ENCODE assay signal across 19 cellular contexts in the genomic region with DNA sequence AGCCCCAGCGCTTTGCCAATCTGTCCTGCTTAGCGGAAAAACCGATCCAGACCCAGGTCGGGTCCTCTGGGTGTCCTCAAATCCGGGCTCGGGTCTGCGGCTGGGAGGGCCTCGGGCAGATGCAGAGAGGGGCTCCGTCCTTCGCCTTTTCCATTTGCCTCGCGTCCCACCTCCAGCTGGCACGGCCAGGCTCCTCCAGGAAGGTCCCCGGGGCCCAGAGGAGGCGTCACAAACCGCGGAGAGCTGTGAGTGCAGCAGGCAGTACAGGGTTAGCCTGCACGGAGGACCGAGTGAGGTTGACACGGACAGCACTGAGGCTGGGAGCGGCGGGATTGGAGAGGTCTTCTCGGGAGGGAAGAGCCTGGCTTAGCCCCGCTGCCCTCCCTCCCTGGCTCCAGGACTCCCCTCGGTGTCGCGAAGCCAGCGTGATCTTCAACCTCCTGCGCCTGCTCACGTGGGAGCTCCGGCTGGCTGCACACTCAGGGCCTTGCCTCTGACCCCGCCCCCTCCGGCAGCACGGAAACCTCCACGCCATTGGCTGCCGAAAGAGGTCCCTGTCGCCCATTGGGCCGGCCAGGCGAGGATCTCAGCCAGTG. TPM values are rescaled to one million over a fixed set of nuclear protein-coding genes. Genes with fewer than 3 reads are reported as not detected.
DNase-seq lines count a peak whose midpoint lies in the region; ATAC-seq and TF ChIP-seq lines count a peak whose summit lies in the region.
"Had no signal": no experiment of that assay in that cellular context is flagged by ENCODE, and none has a peak within 500 bp of the region (broad histone marks: within the 10 kb centered on the region; RNA-seq: fewer than 3 reads in every experiment).

No MANE protein-coding gene starts in this region.

- no peak overlapping the region for H3K9ac ChIP-seq in HCT116 (ENCODE audit: low read length)

- no peak overlapping the region for H3K4me2 ChIP-seq in HCT116 (ENCODE audit: low read length)

- H2AFZ ChIP-seq in HCT116 (ENCODE audit: low read depth, low read length, poor library complexity, severe bottlenecking), result no peak overlapping the region

- RAD21 ChIA-PET in HCT116 (lab: Charles Lee; ENCODE audit: low non-redundant PET in 1 of 2, low total read pairs in 2 of 2, uncharacterized antibody in 2 of 2, unreplicated experiment in 2 of 2), result no interaction called here

- DNase-seq in cardiac septum (ENCODE audit: low spot score), result peak; percentile 26
- no peak for DNase-seq in left ventricle myocardium inferior
- DNase-seq in HCT116 (ENCODE audit: low read depth, low spot score), result no peak
- DNase-seq in ecto neural progenitor cell (ENCODE audit: low spot score), result peak; percentile 53
- peak; percentile 51 for DNase-seq in sciatic nerve (ENCODE audit: low spot score)
- no peak for DNase-seq in epidermal melanocyte (ENCODE audit: insufficient read length, low spot score)
- DNase-seq in T1000 (lab: John Stamatoyannopoulos, UW), result no peak
- DNase-seq in coronary artery (ENCODE audit: low spot score), result no peak
- DNase-seq: activated CD4-positive, alpha-beta T cell treated with anti-CD3 and anti-CD28 coated beads, Interleukin-2, amount 50 U/mL, for 4 hours; activated gamma-delta T cell; CD4-positive, CD25-positive, alpha-beta regulatory T cell; gastrocnemius medialis; GDM1; GOT3; left colon had no signal

- peaks cover 87% of the 10 kb centered on the region for H3K27me3 ChIP-seq in left ventricle myocardium inferior (ENCODE audit: low read depth)
- H3K27me3 ChIP-seq in HCT116 (ENCODE audit: insufficient read depth, low read length), result no peaks in the 10 kb centered on the region

- no peaks in the 10 kb centered on the region for H3K36me3 ChIP-seq in left ventricle myocardium inferior
- H3K36me3 ChIP-seq in HCT116 (ENCODE audit: control insufficient read depth in 1 of 2, insufficient read depth in 2 of 2, low read length in 2 of 2), result no peaks in the 10 kb centered on the region
- H3K36me3 ChIP-seq: gastrocnemius medialis had no signal

- no peak for TF ChIP-seq POLR2A in HCT116 (IDR thresholded peaks at IDR 0.05; ENCODE audit: borderline replicate concordance, extremely low read depth, insufficient read depth, insufficient read length)

- BruUV-seq in HCT116 (replicated peaks; lab: Mats Ljungman, UMichigan), result no TSS peak

- H3K27ac ChIP-seq in left ventricle myocardium inferior (replicated peaks) (no peak overlapping the region), HCT116 (ENCODE audit: low read depth, low read length) (no peak overlapping the region), coronary artery (no peak overlapping the region)
- H3K27ac ChIP-seq: gastrocnemius medialis, HL-60 had no signal

- H3K9me3 ChIP-seq in left ventricle myocardium inferior (replicated peaks) (no peaks in the 10 kb centered on the region), HCT116 (ENCODE audit: control insufficient read depth in 1 of 2, insufficient read depth in 1 of 2, low read depth in 1 of 2, low read length in 2 of 2) (no peaks in the 10 kb centered on the region)
- H3K9me3 ChIP-seq: gastrocnemius medialis had no signal

- CTCF ChIA-PET in HCT116 (lab: Charles Lee), result no interaction called here

- H3K4me3 ChIP-seq in left ventricle myocardium inferior (no peak overlapping the region), HCT116 (replicated peaks in 1 of 2; ENCODE audit: low read depth in 1 of 2, low read length in 2 of 2) (no peak overlapping the region), coronary artery (no peak overlapping the region)
- H3K4me3 ChIP-seq: gastrocnemius medialis had no signal

- peak; percentile 37; the same call in 1 of the 2 replicates for ATAC-seq in HCT116
- no peak for ATAC-seq in sciatic nerve
- ATAC-seq: gastrocnemius medialis, left colon had no signal

- TF ChIP-seq CTCF in left ventricle myocardium inferior (IDR thresholded peaks at IDR 0.05; ENCODE audit: borderline replicate concordance) (no peak), HCT116 (IDR thresholded peaks at IDR 0.05 in 2 of 3, conservative IDR thresholded peaks at IDR 0.05 in 1 of 3; ENCODE audit: borderline replicate concordance in 1 of 3, insufficient read depth in 1 of 3, low read depth in 2 of 3, low read length in 2 of 3) (no peak), coronary artery (IDR thresholded peaks at IDR 0.05) (no peak)

- POLR2A ChIA-PET in HCT116 (lab: Charles Lee), result no interaction called here

- no peaks in the 10 kb centered on the region for H3K79me2 ChIP-seq in HCT116 (ENCODE audit: insufficient read depth, low read length)

- H3K9me2 ChIP-seq in HCT116 (ENCODE audit: insufficient read depth), result no peaks in the 10 kb centered on the region

- TF ChIP-seq RAD21 in HCT116 (IDR thresholded peaks at IDR 0.05; ENCODE audit: low read depth), result no peak

- H4K20me1 ChIP-seq in HCT116 (ENCODE audit: insufficient read depth), result no peaks in the 10 kb centered on the region

- intact Hi-C loops in cardiac septum (cut with DNase I), result no loop called here
- intact Hi-C loops in left ventricle myocardium inferior (cut with micrococcal nuclease), result no loop called here
- intact Hi-C loops in HCT116 (cut with micrococcal nuclease), result no loop called here
- intact Hi-C loops in sciatic nerve (cut with DNase I), result no loop called here

- H3K4me1 ChIP-seq in left ventricle myocardium inferior (peaks cover 14% of the 10 kb centered on the region), HCT116 (ENCODE audit: control insufficient read depth in 1 of 2, insufficient read depth in 2 of 2, low read length in 2 of 2) (no peaks in the 10 kb centered on the region)
- H3K4me1 ChIP-seq: gastrocnemius medialis had no signal

TF ChIP-seq in HCT116, 20 proteins besides CTCF, POLR2A, EP300 and RAD21 (continues in another document):
- TF ChIP-seq, protein P1, sequence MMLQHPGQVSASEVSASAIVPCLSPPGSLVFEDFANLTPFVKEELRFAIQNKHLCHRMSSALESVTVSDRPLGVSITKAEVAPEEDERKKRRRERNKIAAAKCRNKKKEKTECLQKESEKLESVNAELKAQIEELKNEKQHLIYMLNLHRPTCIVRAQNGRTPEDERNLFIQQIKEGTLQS (IDR thresholded peaks at IDR 0.05), result no peak
- TF ChIP-seq SP1 (IDR thresholded peaks at IDR 0.05; ENCODE audit: low read depth) (no peak), ZNF274 (IDR thresholded peaks at IDR 0.05; ENCODE audit: low read depth, low read length) (no peak), CBX3 (IDR thresholded peaks at IDR 0.05; ENCODE audit: low read depth) (no peak)
- TF ChIP-seq, protein P2, sequence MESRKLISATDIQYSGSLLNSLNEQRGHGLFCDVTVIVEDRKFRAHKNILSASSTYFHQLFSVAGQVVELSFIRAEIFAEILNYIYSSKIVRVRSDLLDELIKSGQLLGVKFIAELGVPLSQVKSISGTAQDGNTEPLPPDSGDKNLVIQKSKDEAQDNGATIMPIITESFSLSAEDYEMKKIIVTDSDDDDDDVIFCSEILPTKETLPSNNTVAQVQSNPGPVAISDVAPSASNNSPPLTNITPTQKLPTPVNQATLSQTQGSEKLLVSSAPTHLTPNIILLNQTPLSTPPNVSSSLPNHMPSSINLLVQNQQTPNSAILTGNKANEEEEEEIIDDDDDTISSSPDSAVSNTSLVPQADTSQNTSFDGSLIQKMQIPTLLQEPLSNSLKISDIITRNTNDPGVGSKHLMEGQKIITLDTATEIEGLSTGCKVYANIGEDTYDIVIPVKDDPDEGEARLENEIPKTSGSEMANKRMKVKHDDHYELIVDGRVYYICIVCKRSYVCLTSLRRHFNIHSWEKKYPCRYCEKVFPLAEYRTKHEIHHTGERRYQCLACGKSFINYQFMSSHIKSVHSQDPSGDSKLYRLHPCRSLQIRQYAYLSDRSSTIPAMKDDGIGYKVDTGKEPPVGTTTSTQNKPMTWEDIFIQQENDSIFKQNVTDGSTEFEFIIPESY (IDR thresholded peaks at IDR 0.05; ENCODE audit: extremely low read depth, insufficient replicate concordance, low read length), result no peak
- TF ChIP-seq, protein P3, sequence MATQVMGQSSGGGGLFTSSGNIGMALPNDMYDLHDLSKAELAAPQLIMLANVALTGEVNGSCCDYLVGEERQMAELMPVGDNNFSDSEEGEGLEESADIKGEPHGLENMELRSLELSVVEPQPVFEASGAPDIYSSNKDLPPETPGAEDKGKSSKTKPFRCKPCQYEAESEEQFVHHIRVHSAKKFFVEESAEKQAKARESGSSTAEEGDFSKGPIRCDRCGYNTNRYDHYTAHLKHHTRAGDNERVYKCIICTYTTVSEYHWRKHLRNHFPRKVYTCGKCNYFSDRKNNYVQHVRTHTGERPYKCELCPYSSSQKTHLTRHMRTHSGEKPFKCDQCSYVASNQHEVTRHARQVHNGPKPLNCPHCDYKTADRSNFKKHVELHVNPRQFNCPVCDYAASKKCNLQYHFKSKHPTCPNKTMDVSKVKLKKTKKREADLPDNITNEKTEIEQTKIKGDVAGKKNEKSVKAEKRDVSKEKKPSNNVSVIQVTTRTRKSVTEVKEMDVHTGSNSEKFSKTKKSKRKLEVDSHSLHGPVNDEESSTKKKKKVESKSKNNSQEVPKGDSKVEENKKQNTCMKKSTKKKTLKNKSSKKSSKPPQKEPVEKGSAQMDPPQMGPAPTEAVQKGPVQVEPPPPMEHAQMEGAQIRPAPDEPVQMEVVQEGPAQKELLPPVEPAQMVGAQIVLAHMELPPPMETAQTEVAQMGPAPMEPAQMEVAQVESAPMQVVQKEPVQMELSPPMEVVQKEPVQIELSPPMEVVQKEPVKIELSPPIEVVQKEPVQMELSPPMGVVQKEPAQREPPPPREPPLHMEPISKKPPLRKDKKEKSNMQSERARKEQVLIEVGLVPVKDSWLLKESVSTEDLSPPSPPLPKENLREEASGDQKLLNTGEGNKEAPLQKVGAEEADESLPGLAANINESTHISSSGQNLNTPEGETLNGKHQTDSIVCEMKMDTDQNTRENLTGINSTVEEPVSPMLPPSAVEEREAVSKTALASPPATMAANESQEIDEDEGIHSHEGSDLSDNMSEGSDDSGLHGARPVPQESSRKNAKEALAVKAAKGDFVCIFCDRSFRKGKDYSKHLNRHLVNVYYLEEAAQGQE (IDR thresholded peaks at IDR 0.05; ENCODE audit: low read depth), result no peak

RNA-seq across cellular contexts. Expression of a gene that starts 2.8 kb away (rescaled TPM):
- total RNA-seq in cardiac septum (not detected), left ventricle myocardium inferior (not detected), HCT116 (2021; ENCODE audit: unreplicated experiment) (not detected), sciatic nerve (not detected)
- not detected in 2 replicates for polyA plus RNA-seq in HCT116 (2012)
- total RNA-seq: bronchial epithelial cell; CD4-positive, CD25-positive, alpha-beta regulatory T cell; gastrocnemius medialis; left colon; myocyte; T-cell had no signal
- polyA plus RNA-seq: CD4-positive, CD25-positive, alpha-beta regulatory T cell had no signal

RNA-seq across cellular contexts. Expression of a gene that starts 16.8 kb away (rescaled TPM):
- total RNA-seq in cardiac septum (not detected), left ventricle myocardium inferior (not detected), HCT116 (2021; ENCODE audit: unreplicated experiment) (not detected), sciatic nerve (not detected)
- polyA plus RNA-seq in HCT116 (2012), result 0.07 TPM in 1 of 2 replicates, not detected in the other
- total RNA-seq: bronchial epithelial cell; CD4-positive, CD25-positive, alpha-beta regulatory T cell; gastrocnemius medialis; left colon; myocyte; T-cell had no signal
- polyA plus RNA-seq: CD4-positive, CD25-positive, alpha-beta regulatory T cell had no signal

RNA-seq across cellular contexts. Expression of a gene that starts 20.6 kb away (rescaled TPM):
- total RNA-seq in cardiac septum, result not detected
- not detected for total RNA-seq in left ventricle myocardium inferior
- not detected for total RNA-seq in HCT116 (2021; ENCODE audit: unreplicated experiment)
- polyA plus RNA-seq in HCT116 (2012), result not detected in 2 replicates
- not detected for total RNA-seq in sciatic nerve
- total RNA-seq: bronchial epithelial cell; CD4-positive, CD25-positive, alpha-beta regulatory T cell; gastrocnemius medialis; left colon; myocyte; T-cell had no signal
- polyA plus RNA-seq: CD4-positive, CD25-positive, alpha-beta regulatory T cell had no signal

RNA-seq across cellular contexts. Expression of a gene that starts 30.8 kb away (rescaled TPM):
- total RNA-seq in cardiac septum (not detected), left ventricle myocardium inferior (not detected), HCT116 (2021; ENCODE audit: unreplicated experiment) (not detected), sciatic nerve (not detected)
- polyA plus RNA-seq in HCT116 (2012), result not detected in 2 replicates
- total RNA-seq: bronchial epithelial cell; CD4-positive, CD25-positive, alpha-beta regulatory T cell; gastrocnemius medialis; left colon; myocyte had no signal
- polyA plus RNA-seq: CD4-positive, CD25-positive, alpha-beta regulatory T cell had no signal

RNA-seq across cellular contexts. Expression of a gene that starts 55.2 kb away (rescaled TPM):
- total RNA-seq in cardiac septum, result 0.27 TPM
- total RNA-seq in left ventricle myocardium inferior, result 0.08 TPM
- 13.8 TPM for total RNA-seq in HCT116 (2021; ENCODE audit: unreplicated experiment)
- polyA plus RNA-seq in HCT116 (2012), result 6.8 and 7.6 TPM in 2 replicates
- total RNA-seq in sciatic nerve, result 1.3 TPM

Comparison
In these comparisons a context has a peak if more than half of its experiments do, and no peak if none do; other contexts are left out.
1. DNase-seq: peak in cardiac septum (single experiment), ecto neural progenitor cell (single experiment) and sciatic nerve (single experiment); none in left ventricle myocardium inferior (single experiment), HCT116 (single experiment), epidermal melanocyte (single experiment), T1000 (single experiment) and coronary artery (single experiment).